8 cellular contexts compared by ENCODE assay signal in genomic region chr20:51460569-51461265, GRCh38.
DNase-seq lines count a peak whose midpoint lies in the region; ATAC-seq and TF ChIP-seq lines count a peak whose summit lies in the region.

No MANE protein-coding gene starts in this region.

- H3K9me3 ChIP-seq in body of pancreas, result no peaks in the 10 kb centered on the region

- WGBS in body of pancreas, 2 donors, result 81 to 87% methylated on average over 9 to 13 of the region's 13 CpGs

- intact Hi-C loops in body of pancreas (cut with DNase I), result no loop called here

- no peaks in the 10 kb centered on the region for H3K9me3 Mint-ChIP-seq in chondrocyte (ENCODE audit: low read depth)

- peaks cover 30% of the 10 kb centered on the region for H3K4me1 Mint-ChIP-seq in chondrocyte (ENCODE audit: low read depth)

- TF ChIP-seq POLR2A in Raji (IDR thresholded peaks at IDR 0.05; ENCODE audit: insufficient read depth, low read depth, low read length) (peak; percentile 34; the same call in 1 of the 2 replicates), body of pancreas (IDR thresholded peaks at IDR 0.05) (no peak)

- no peak overlapping the region for H3K4me3 ChIP-seq in body of pancreas

- ATAC-seq in GM19452 (IDR thresholded peaks at IDR 0.05; ENCODE audit: unreplicated experiment) (peak; percentile 91), HG03097 (IDR thresholded peaks at IDR 0.05; ENCODE audit: low FRiP score, unreplicated experiment) (peak; percentile 91), body of pancreas (no peak)

- H3K36me3 Mint-ChIP-seq in chondrocyte (ENCODE audit: low read depth), result no peaks in the 10 kb centered on the region

- H3K27me3 ChIP-seq in body of pancreas, result no peaks in the 10 kb centered on the region

- H3K27ac ChIP-seq in body of pancreas, result no peak overlapping the region

- no peak for TF ChIP-seq CTCF in GM10266 (IDR thresholded peaks at IDR 0.05; ENCODE audit: control insufficient read depth, insufficient read depth, low read depth, missing control alignments)
- TF ChIP-seq CTCF in body of pancreas (IDR thresholded peaks at IDR 0.05), result no peak
- no peak for TF ChIP-seq CTCF in chondrocyte (IDR thresholded peaks at IDR 0.05)

- no peaks in the 10 kb centered on the region for H3K36me3 ChIP-seq in body of pancreas (replicated peaks in 1 of 2; ENCODE audit: insufficient read depth in 1 of 2, low read depth in 2 of 2)

- H3K27ac Mint-ChIP-seq in chondrocyte (ENCODE audit: unreplicated experiment), result no peak overlapping the region

- no peak overlapping the region for H3K4me3 Mint-ChIP-seq in chondrocyte (ENCODE audit: unreplicated experiment)

- DNase-seq in GM10266 (ENCODE audit: extremely low spot score) (peak; percentile 82), body of pancreas (no peak), chondrocyte (ENCODE audit: low spot score) (no peak), putamen (ENCODE audit: low spot score) (no peak)
- no peak for DNase-seq in stimulated activated CD4-positive, alpha-beta T cell treated with anti-CD3 and anti-CD28 coated beads, Interleukin-4, amount 100 ng/mL, for 1 hour

- peaks cover 14% of the 10 kb centered on the region for H3K4me1 ChIP-seq in body of pancreas

- no peaks in the 10 kb centered on the region for H3K27me3 Mint-ChIP-seq in chondrocyte (ENCODE audit: low read depth)
